28 cellular contexts compared by ENCODE assay signal in genomic region chr2:18656048-18656447, GRCh38.
DNase-seq lines count a peak whose midpoint lies in the region; ATAC-seq, FAIRE-seq and TF ChIP-seq lines count a peak whose summit lies in the region.
"Had no signal": no experiment of that assay in that cellular context is flagged by ENCODE, and none has a peak within 500 bp of the region (broad histone marks: within the 10 kb centered on the region; RNA-seq: fewer than 3 reads in every experiment).

No MANE protein-coding gene starts in this region.

- TF ChIP-seq EP300 in A549 (IDR thresholded peaks at IDR 0.05) (no peak), K562 (IDR thresholded peaks at IDR 0.05; ENCODE audit: low read length) (no peak)

- FAIRE-seq in A549 (lab: Jason Lieb, UNC): no peak
- no peak for FAIRE-seq in K562 (lab: Jason Lieb, UNC)
- peak; percentile 41 for FAIRE-seq in keratinocyte (lab: Jason Lieb, UNC)
- FAIRE-seq: GM12878, GM12892, GM18507, GM19239 had no signal

- in situ Hi-C loops in K562 (cut with MboI): no loop called here

- CTCF ChIA-PET in A549 (lab: Yijun Ruan, JAX) (no interaction called here), K562 (lab: Yijun Ruan, JAX; ENCODE audit: low intra/inter-chr PET ratio) (no interaction called here)

- H3K4me1 ChIP-seq in A549 (no peaks in the 10 kb centered on the region), K562 (replicated peaks in 1 of 2; ENCODE audit: control insufficient read depth in 2 of 2, insufficient read depth in 2 of 2, low read length in 2 of 2) (no peaks in the 10 kb centered on the region), keratinocyte (ENCODE audit: control insufficient read depth, extremely low read depth, insufficient read depth, low read length) (no peaks in the 10 kb centered on the region), left ventricle myocardium inferior (peaks cover 14% of the 10 kb centered on the region)
- H3K4me1 ChIP-seq: BE2C, BLaER1 had no signal

- BruUV-seq in K562 (replicated peaks; lab: Mats Ljungman, UMichigan): no TSS peak

- no peaks in the 10 kb centered on the region for H3K9me3 ChIP-seq in A549
- no peaks in the 10 kb centered on the region for H3K9me3 ChIP-seq in K562 (replicated peaks; ENCODE audit: control insufficient read depth, insufficient read depth, low read depth, low read length)
- no peaks in the 10 kb centered on the region for H3K9me3 ChIP-seq in keratinocyte (ENCODE audit: control insufficient read depth, low read depth, low read length)
- H3K9me3 ChIP-seq in left ventricle myocardium inferior (replicated peaks): no peaks in the 10 kb centered on the region
- H3K9me3 ChIP-seq: BE2C, BLaER1 had no signal

- H3K4me2 ChIP-seq in A549: no peak overlapping the region
- H3K4me2 ChIP-seq in K562 (ENCODE audit: insufficient read depth, low read length): no peak overlapping the region
- no peak overlapping the region for H3K4me2 ChIP-seq in keratinocyte (ENCODE audit: control insufficient read depth, extremely low read depth, insufficient read depth, low read depth, low read length)
- H3K4me2 ChIP-seq: BLaER1 had no signal

- peak; percentile 2 for DNase-seq in NCI-H1417 treated with DMSO at 0.1 percent for 48 hours (lab: John Stamatoyannopoulos, UW)
- no peak for DNase-seq in NCI-H1417 (lab: John Stamatoyannopoulos, UW)
- no peak for DNase-seq in A549 (ENCODE audit: low read depth in 1 of 2, low spot score in 1 of 2)
- DNase-seq in K562 (ENCODE audit: extremely low read depth in 1 of 4, low spot score in 3 of 4): no peak
- no peak for DNase-seq in keratinocyte (ENCODE audit: low read depth, low spot score)
- DNase-seq in left ventricle myocardium inferior: no peak
- no peak for DNase-seq in NCI-H1048 (lab: John Stamatoyannopoulos, UW)
- DNase-seq: ACHN; BE2C; C1 segment of cervical spinal cord; CD4-positive, alpha-beta memory T cell; CD4-positive, CD25-positive, alpha-beta regulatory T cell; CD8-positive, alpha-beta memory T cell; COR-L47; DMS 273 treated with DMSO at 0.1 percent for 48 hours; DMS153; DMS53; DMS79; DND-41; EL; GDM1 had no signal

- no peaks in the 10 kb centered on the region for H3K27me3 ChIP-seq in K562 (ENCODE audit: control insufficient read depth in 2 of 2, insufficient read depth in 2 of 2, low read length in 2 of 2)
- no peaks in the 10 kb centered on the region for H3K27me3 ChIP-seq in keratinocyte (ENCODE audit: control insufficient read depth, extremely low read depth, insufficient read depth, low read length)
- H3K27me3 ChIP-seq in left ventricle myocardium inferior (ENCODE audit: low read depth): no peaks in the 10 kb centered on the region
- H3K27me3 ChIP-seq: BE2C, BLaER1 had no signal

- H3K4me3 ChIP-seq in A549: no peak overlapping the region
- H3K4me3 ChIP-seq in K562: no peak overlapping the region
- no peak overlapping the region for H3K4me3 ChIP-seq in keratinocyte (ENCODE audit: control insufficient read depth in 2 of 3, extremely low read depth in 1 of 3, insufficient read depth in 2 of 3, low read depth in 1 of 3, low read length in 3 of 3)
- no peak overlapping the region for H3K4me3 ChIP-seq in left ventricle myocardium inferior
- H3K4me3 ChIP-seq: BLaER1, GM12878 had no signal

- H3K9ac ChIP-seq in K562 (ENCODE audit: insufficient read depth in 1 of 2, low read depth in 2 of 2, low read length in 2 of 2): no peak overlapping the region
- no peak overlapping the region for H3K9ac ChIP-seq in keratinocyte (ENCODE audit: control insufficient read depth, extremely low read depth, insufficient read depth, low read length)
- H3K9ac ChIP-seq: BLaER1 had no signal

- H3K36me3 ChIP-seq in K562 (ENCODE audit: control insufficient read depth, insufficient read depth, low read length) (no peaks in the 10 kb centered on the region), keratinocyte (ENCODE audit: control insufficient read depth in 2 of 2, extremely low read depth in 1 of 2, insufficient read depth in 2 of 2, low read length in 2 of 2) (no peaks in the 10 kb centered on the region), left ventricle myocardium inferior (no peaks in the 10 kb centered on the region)
- H3K36me3 ChIP-seq: BE2C, BLaER1 had no signal

- TF ChIP-seq RAD21 in A549 (conservative IDR thresholded peaks at IDR 0.05 in 1 of 2, IDR thresholded peaks at IDR 0.05 in 1 of 2): no peak
- no peak for TF ChIP-seq RAD21 in K562 (CRISPR knock-in tag; conservative IDR thresholded peaks at IDR 0.05 in 1 of 2, IDR thresholded peaks at IDR 0.05 in 1 of 2)

- dilution Hi-C loops in keratinocyte (cut with MboI; ENCODE audit: extremely low pct_ligation_motif_present, low sequenced_read_pairs): no loop called here

- intact Hi-C loops in K562 (cut with micrococcal nuclease) (no loop called here), left ventricle myocardium inferior (cut with micrococcal nuclease) (no loop called here)

- H2AFZ ChIP-seq in K562 (ENCODE audit: low read depth, low read length) (no peak overlapping the region), keratinocyte (ENCODE audit: control insufficient read depth, low read length) (no peak overlapping the region)

- no peaks in the 10 kb centered on the region for H3K9me1 ChIP-seq in K562 (ENCODE audit: control insufficient read depth, insufficient read depth, low read length)
- H3K9me1 ChIP-seq in keratinocyte (ENCODE audit: control insufficient read depth, extremely low read depth, insufficient read depth, low read length): no peaks in the 10 kb centered on the region

- no peak for TF ChIP-seq CTCF in A549 (IDR thresholded peaks at IDR 0.05)
- TF ChIP-seq CTCF in K562 (IDR thresholded peaks at IDR 0.05 in 2 of 3, conservative IDR thresholded peaks at IDR 0.05 in 1 of 3; ENCODE audit: insufficient read depth in 2 of 3, low read depth in 1 of 3, low read length in 3 of 3): no peak
- TF ChIP-seq CTCF in keratinocyte (optimal IDR thresholded peaks at IDR 0.05 in 1 of 3, IDR thresholded peaks at IDR 0.05 in 1 of 3, conservative IDR thresholded peaks at IDR 0.05 in 1 of 3; ENCODE audit: extremely low read depth in 1 of 3, insufficient read depth in 2 of 3, low read length in 3 of 3): no peak
- TF ChIP-seq CTCF in left ventricle myocardium inferior (IDR thresholded peaks at IDR 0.05; ENCODE audit: borderline replicate concordance): no peak

- POLR2A ChIA-PET in A549 (lab: Yijun Ruan, JAX): no interaction called here
- POLR2A ChIA-PET in K562 (lab: Yijun Ruan, JAX): no interaction called here

- WGBS in A549 (ENCODE audit: missing lambda C conversion rate): 1% methylated on average over 2 of the region's 2 CpGs
- WGBS in K562 (ENCODE audit: insufficient coverage, low coverage, missing lambda C conversion rate): 0% methylated on average over 2 of the region's 2 CpGs

- H3K79me2 ChIP-seq in K562 (ENCODE audit: control insufficient read depth, insufficient read depth, low read length) (no peaks in the 10 kb centered on the region), keratinocyte (ENCODE audit: control insufficient read depth, insufficient read depth, low read length) (no peaks in the 10 kb centered on the region)

- no peak for TF ChIP-seq POLR2A in A549 (IDR thresholded peaks at IDR 0.05; ENCODE audit: low read length)
- no peak for TF ChIP-seq POLR2A in K562 (conservative IDR thresholded peaks at IDR 0.05)

- no peaks in the 10 kb centered on the region for H4K20me1 ChIP-seq in K562 (replicated peaks; ENCODE audit: control insufficient read depth, insufficient read depth, low read length)
- no peaks in the 10 kb centered on the region for H4K20me1 ChIP-seq in keratinocyte (ENCODE audit: control insufficient read depth, extremely low read depth, insufficient read depth, low read length)
- H4K20me1 ChIP-seq: BLaER1 had no signal

- ATAC-seq in A549 (no peak), K562 (no peak), GM18870 (IDR thresholded peaks at IDR 0.05; ENCODE audit: unreplicated experiment) (no peak)
- ATAC-seq: GM12878 had no signal

- no peak overlapping the region for H3K27ac ChIP-seq in A549
- no peak overlapping the region for H3K27ac ChIP-seq in K562 (ENCODE audit: extremely low read depth, low read depth, low read length)
- H3K27ac ChIP-seq in keratinocyte (ENCODE audit: control insufficient read depth, insufficient read depth, low read length): no peak overlapping the region
- H3K27ac ChIP-seq in left ventricle myocardium inferior (replicated peaks): no peak overlapping the region
- H3K27ac ChIP-seq: 22Rv1, BLaER1 had no signal

TF ChIP-seq in A549, 52 proteins besides CTCF, POLR2A, EP300 and RAD21:
- TF ChIP-seq SREBF2 (IDR thresholded peaks at IDR 0.05) (no peak), MAFK (IDR thresholded peaks at IDR 0.05; ENCODE audit: partially characterized antibody) (peak; percentile 98)

TF ChIP-seq in K562, 482 proteins besides CTCF, POLR2A, EP300 and RAD21 (continues in another document):
- TF ChIP-seq NFRKB (IDR thresholded peaks at IDR 0.05; ENCODE audit: low read depth) (no peak), ZKSCAN3 (CRISPR knock-in tag; IDR thresholded peaks at IDR 0.05) (no peak), BRCA1 (IDR thresholded peaks at IDR 0.05) (no peak), BRCA1 (CRISPR knock-in tag; IDR thresholded peaks at IDR 0.05) (no peak), EWSR1 (IDR thresholded peaks at IDR 0.05; ENCODE audit: borderline replicate concordance, low read depth, partially characterized antibody) (no peak), MAFG (tag; conservative IDR thresholded peaks at IDR 0.05) (peak; percentile 83), MAFK (IDR thresholded peaks at IDR 0.05; ENCODE audit: low read length) (peak; percentile 96), LARP7 (IDR thresholded peaks at IDR 0.05) (no peak), CSDE1 (IDR thresholded peaks at IDR 0.05) (no peak), C11orf30 (IDR thresholded peaks at IDR 0.05; ENCODE audit: low read depth) (peak; percentile 69), ZNF263 (CRISPR knock-in tag; IDR thresholded peaks at IDR 0.05; ENCODE audit: borderline replicate concordance) (no peak)
- TF ChIP-seq, protein P1, sequence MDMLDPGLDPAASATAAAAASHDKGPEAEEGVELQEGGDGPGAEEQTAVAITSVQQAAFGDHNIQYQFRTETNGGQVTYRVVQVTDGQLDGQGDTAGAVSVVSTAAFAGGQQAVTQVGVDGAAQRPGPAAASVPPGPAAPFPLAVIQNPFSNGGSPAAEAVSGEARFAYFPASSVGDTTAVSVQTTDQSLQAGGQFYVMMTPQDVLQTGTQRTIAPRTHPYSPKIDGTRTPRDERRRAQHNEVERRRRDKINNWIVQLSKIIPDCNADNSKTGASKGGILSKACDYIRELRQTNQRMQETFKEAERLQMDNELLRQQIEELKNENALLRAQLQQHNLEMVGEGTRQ (CRISPR knock-in tag; IDR thresholded peaks at IDR 0.05): no peak
